ENCODE assay signal across 22 cellular contexts in the genomic region with DNA sequence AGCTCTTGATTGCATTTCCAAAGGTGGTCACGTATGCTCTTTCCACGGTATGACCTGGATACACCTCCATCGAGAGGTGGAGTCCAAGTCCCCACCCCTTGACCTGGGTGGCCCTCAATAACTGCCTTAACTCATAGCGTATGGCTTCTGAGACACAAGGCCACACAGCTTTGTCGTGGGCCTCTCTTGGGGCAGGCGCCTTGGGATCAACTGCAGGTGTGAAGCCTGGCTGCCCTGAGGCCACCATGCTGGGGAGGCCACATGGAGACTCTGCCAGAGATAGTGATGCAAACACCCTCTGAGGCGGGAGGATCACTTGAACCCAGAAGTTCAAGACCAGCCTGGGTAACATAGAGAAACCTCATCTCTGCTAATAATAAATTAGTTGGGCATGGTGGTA. TPM values are rescaled to one million over a fixed set of nuclear protein-coding genes. Genes with fewer than 3 reads are reported as not detected.
"Had no signal": no experiment of that assay in that cellular context is flagged by ENCODE, and none has a peak within 500 bp of the region (broad histone marks: within the 10 kb centered on the region; RNA-seq: fewer than 3 reads in every experiment).

No MANE protein-coding gene starts in this region.

- ATAC-seq: left cardiac atrium; left lung; lower lobe of right lung; naive thymus-derived CD4-positive, alpha-beta T cell; natural killer cell treated with Interleukin-12 subunit alpha and Interleukin-12 subunit beta and Interleukin-15 and Interleukin-18, amount 100 ng/mL, for 72 hours; right lobe of liver; stimulated activated naive B cell treated with anti-CD40 and anti-IgM and Interleukin-4, amounts not matched to agents 10 μg/mL and 1 μg/mL and 100 μg/mL, for 72 hours; stimulated activated naive CD8-positive, alpha-beta T cell treated with anti-CD3 and anti-CD28 coated beads, Interleukin-15, Interleukin-2, amounts not matched to agents 100 U/mL and 50 U/mL, for 24 hours; upper lobe of right lung had no signal

- H3K4me1 Mint-ChIP-seq: mesothelial cell of epicardium had no signal

- DNase-seq: kidney glomerular epithelial cell; left cardiac atrium; left lung; lower lobe of right lung; mammary epithelial cell; mesenchymal stem cell; naive thymus-derived CD4-positive, alpha-beta T cell; ovary; stimulated activated CD4-positive, alpha-beta T cell treated with anti-CD3 and anti-CD28 coated beads, Interleukin-1b, Interleukin-23, amount 100 ng/mL, for 48 hours; stimulated activated CD4-positive, alpha-beta T cell treated with anti-CD3 and anti-CD28 coated beads, Interleukin-2, amount 100 ng/mL, for 48 hours; stimulated activated CD4-positive, alpha-beta T cell treated with anti-CD3 and anti-CD28 coated beads, Interleukin-4, amount 100 ng/mL, for 4 hours; stimulated activated CD8-positive, alpha-beta memory T cell treated with anti-CD3 and anti-CD28 coated beads, Interleukin-4, amount 100 ng/mL, for 48 hours; stimulated activated naive B cell treated with anti-CD40 and anti-IgM and Interleukin-4, amounts not matched to agents 10 μg/mL and 1 μg/mL and 100 μg/mL, for 72 hours; stimulated activated naive CD8-positive, alpha-beta T cell treated with anti-CD3 and anti-CD28 coated beads, Interleukin-15, Interleukin-2, amounts not matched to agents 100 U/mL and 50 U/mL, for 24 hours; tibial artery; trophoblast cell; upper lobe of right lung had no signal

- H3K36me3 Mint-ChIP-seq: mesothelial cell of epicardium; natural killer cell treated with Interleukin-12 subunit alpha and Interleukin-12 subunit beta and Interleukin-15 and Interleukin-18, amount 100 ng/mL, for 72 hours; stimulated activated naive B cell treated with anti-CD40 and anti-IgM and Interleukin-4, amounts not matched to agents 10 μg/mL and 1 μg/mL and 100 μg/mL, for 72 hours had no signal

- H3K4me3 Mint-ChIP-seq: mesothelial cell of epicardium; natural killer cell treated with Interleukin-12 subunit alpha and Interleukin-12 subunit beta and Interleukin-15 and Interleukin-18, amount 100 ng/mL, for 72 hours; stimulated activated naive B cell treated with anti-CD40 and anti-IgM and Interleukin-4, amounts not matched to agents 10 μg/mL and 1 μg/mL and 100 μg/mL, for 72 hours had no signal

- H3K9me3 Mint-ChIP-seq: natural killer cell treated with Interleukin-12 subunit alpha and Interleukin-12 subunit beta and Interleukin-15 and Interleukin-18, amount 100 ng/mL, for 72 hours; stimulated activated naive B cell treated with anti-CD40 and anti-IgM and Interleukin-4, amounts not matched to agents 10 μg/mL and 1 μg/mL and 100 μg/mL, for 72 hours had no signal

- H3K27ac Mint-ChIP-seq: mesothelial cell of epicardium; progenitor cell of endocrine pancreas; stimulated activated naive B cell treated with anti-CD40 and anti-IgM and Interleukin-4, amounts not matched to agents 10 μg/mL and 1 μg/mL and 100 μg/mL, for 72 hours had no signal

RNA-seq across cellular contexts. Expression of gene RASGEF1A, which starts 30.7 kb away (rescaled TPM):
- total RNA-seq: thoracic aorta had no signal
